In genomic region chr3:194053136-194053535, GRCh38 we compare ENCODE assay signal across 34 cellular contexts.
"Had no signal": no experiment of that assay in that cellular context is flagged by ENCODE, and none has a peak within 500 bp of the region (broad histone marks: within the 10 kb centered on the region; RNA-seq: fewer than 3 reads in every experiment).

No MANE protein-coding gene starts in this region.

- H3K4me3 Mint-ChIP-seq: activated B cell treated with CpG ODN at 0.5 μM for 24 hours; activated CD4-positive, alpha-beta memory T cell treated with anti-CD3 and anti-CD28 coated beads for 36 hours; activated naive CD4-positive, alpha-beta T cell treated with anti-CD3 and anti-CD28 coated beads, Interleukin-2, amount 10 ng/mL, durations not matched to agents 7 days and 5 days; activated naive CD8-positive, alpha-beta T cell; activated naive CD8-positive, alpha-beta T cell treated with anti-CD3 and anti-CD28 coated beads, Interleukin-2, amount 50 U/mL, for 24 hours; activated T-cell treated with anti-CD3 and anti-CD28 coated beads, Interleukin-2, amount 50 U/mL, for 4 hours; activated T-helper 1 cell treated with anti-CD3 and anti-CD28 coated beads, Interleukin-12 subunit alpha, Interleukin-12 subunit beta, Interleukin-2, Interleukin-4 antibody, amounts not matched to agents 30 ng/mL and 10 ng/mL and 1 ng/mL, durations not matched to agents 14 hours and 24 hours and 36 hours; brain had no signal

- H3K27me3 ChIP-seq: Peyer's patch had no signal

- H3K27ac Mint-ChIP-seq: activated B cell treated with CpG ODN at 0.5 μM for 24 hours; activated CD4-positive, alpha-beta memory T cell treated with anti-CD3 and anti-CD28 coated beads for 36 hours; activated naive CD4-positive, alpha-beta T cell treated with anti-CD3 and anti-CD28 coated beads, Interleukin-2, amount 10 ng/mL, durations not matched to agents 7 days and 5 days; activated naive CD8-positive, alpha-beta T cell; activated naive CD8-positive, alpha-beta T cell treated with anti-CD3 and anti-CD28 coated beads, Interleukin-2, amount 50 U/mL, for 24 hours; activated T-helper 1 cell treated with anti-CD3 and anti-CD28 coated beads, Interleukin-12 subunit alpha, Interleukin-12 subunit beta, Interleukin-2, Interleukin-4 antibody, amounts not matched to agents 30 ng/mL and 10 ng/mL and 1 ng/mL, durations not matched to agents 14 hours and 24 hours and 36 hours; brain had no signal

- DNase-seq: activated B cell treated with CpG ODN at 0.5 μM for 24 hours; activated CD4-positive, alpha-beta memory T cell treated with anti-CD3 and anti-CD28 coated beads for 36 hours; activated CD4-positive, alpha-beta T cell treated with anti-CD3 and anti-CD28 coated beads for 4 hours; activated CD4-positive, alpha-beta T cell treated with anti-CD3 and anti-CD28 coated beads, Interleukin-2, amount 50 U/mL, for 1 hour; activated CD4-positive, CD25-positive, alpha-beta regulatory T cell treated with anti-CD3 and anti-CD28 coated beads, Interleukin-2, amount 50 U/mL, for 72 hours; activated CD8-positive, alpha-beta memory T cell treated with anti-CD3 and anti-CD28 coated beads, Interleukin-2, amount 50 U/mL, for 4 hours; activated effector memory CD4-positive, alpha-beta T cell treated with Interleukin-2 at 50 U/mL for 16 hours; activated naive CD4-positive, alpha-beta T cell treated with anti-CD3 and anti-CD28 coated beads, Interleukin-2, amount 10 ng/mL, durations not matched to agents 7 days and 5 days; activated naive CD8-positive, alpha-beta T cell treated with anti-CD3 and anti-CD28 coated beads, Interleukin-2, amount 50 U/mL, for 24 hours; activated T-cell treated with anti-CD3 and anti-CD28 coated beads for 4 hours; activated T-cell treated with anti-CD3 and anti-CD28 coated beads, Interleukin-2, amount 50 U/mL, for 4 hours; anterior cingulate cortex; caudate nucleus; cerebellar nuclear complex; Karpas-422; NCI-H1048; NCI-H1105 treated with DMSO at 0.1 percent for 48 hours; NCI-H1436; NCI-H1694 treated with DMSO at 0.1 percent for 48 hours; NCI-H510A; NCI-H526; NCI-H748 treated with DMSO at 0.1 percent for 48 hours; NK-92 treated with Interleukin-12 subunit alpha and Interleukin-12 subunit beta, amount 100 ng/mL, for 24 hours; PC-3; Peyer's patch; Right ventricle myocardium superior; SW 1271; T-helper 1 cell; T-helper 2 cell; T-helper 9 cell had no signal

- H3K36me3 ChIP-seq: Peyer's patch had no signal

- H3K4me3 ChIP-seq: Peyer's patch had no signal

- H3K27ac ChIP-seq: Peyer's patch, VCaP had no signal

- H3K27me3 Mint-ChIP-seq: activated B cell treated with CpG ODN at 0.5 μM for 24 hours, brain had no signal
